Comparison of ENCODE assay signal across 15 cellular contexts in genomic region chr3:101836160-101836559, GRCh38. TPM values are rescaled to one million over a fixed set of nuclear protein-coding genes. Genes with fewer than 3 reads are reported as not detected.
A peak's percentile ranks its signal among the peaks of the same experiment; 100 is the strongest.
DNase-seq lines count a peak whose midpoint lies in the region; TF ChIP-seq lines count a peak whose summit lies in the region.
"Had no signal": no experiment of that assay in that cellular context is flagged by ENCODE, and none has a peak within 500 bp of the region (broad histone marks: within the 10 kb centered on the region; RNA-seq: fewer than 3 reads in every experiment).

No MANE protein-coding gene starts in this region.

- H3K4me2 ChIP-seq in mammary epithelial cell (ENCODE audit: insufficient read depth, low read depth, low read length) (no peak overlapping the region), trophoblast cell (ENCODE audit: low read length) (no peak overlapping the region)

- WGBS in mammary epithelial cell (ENCODE audit: low coverage, missing lambda C conversion rate) = 98% methylated on average over 6 of the region's 6 CpGs
- WGBS in trophoblast cell (ENCODE audit: extremely low coverage, insufficient coverage, insufficient read length) = no CpG with 5 or more reads among the region's 6 CpGs

- H2BK12ac ChIP-seq in trophoblast cell (ENCODE audit: low read length) = no peak overlapping the region

- no peak overlapping the region for H4K8ac ChIP-seq in trophoblast cell (ENCODE audit: low read depth, low read length)

- H2AFZ ChIP-seq in mammary epithelial cell (ENCODE audit: low read depth, low read length) (no peak overlapping the region), trophoblast cell (ENCODE audit: insufficient read depth, low read length, poor library complexity) (no peak overlapping the region)

- H3K9me3 ChIP-seq in mammary epithelial cell (replicated peaks; ENCODE audit: insufficient read depth, low read length) (no peaks in the 10 kb centered on the region), neutrophil (no peaks in the 10 kb centered on the region), trophoblast cell (ENCODE audit: insufficient read depth, low read depth, low read length) (no peaks in the 10 kb centered on the region)
- H3K9me3 ChIP-seq: Peyer's patch had no signal

- no peak overlapping the region for H4K91ac ChIP-seq in trophoblast cell (ENCODE audit: low read depth, low read length)

- no peak overlapping the region for H2BK120ac ChIP-seq in trophoblast cell (ENCODE audit: insufficient read depth, low read length, poor library complexity)

- H3K27me3 Mint-ChIP-seq in MCF 10A (ENCODE audit: insufficient read depth, unreplicated experiment) = no peaks in the 10 kb centered on the region
- H3K27me3 Mint-ChIP-seq: CD8-positive, alpha-beta memory T cell had no signal

- no peaks in the 10 kb centered on the region for H3K36me3 ChIP-seq in mammary epithelial cell (ENCODE audit: insufficient read depth, low read length)
- no peaks in the 10 kb centered on the region for H3K36me3 ChIP-seq in neutrophil
- H3K36me3 ChIP-seq in trophoblast cell (ENCODE audit: control insufficient read depth in 1 of 2, insufficient read depth in 2 of 2, low read length in 2 of 2) = no peaks in the 10 kb centered on the region
- H3K36me3 ChIP-seq: Peyer's patch had no signal

- no peaks in the 10 kb centered on the region for H3K27me3 ChIP-seq in mammary epithelial cell (ENCODE audit: insufficient read depth, low read length)
- H3K27me3 ChIP-seq in neutrophil = no peaks in the 10 kb centered on the region
- no peaks in the 10 kb centered on the region for H3K27me3 ChIP-seq in trophoblast cell (ENCODE audit: insufficient read depth, low read length)
- H3K27me3 ChIP-seq: Peyer's patch had no signal

- no peak overlapping the region for H2BK5ac ChIP-seq in trophoblast cell (ENCODE audit: low read depth, low read length, poor library complexity)

- H3K4me3 Mint-ChIP-seq in MCF 10A (ENCODE audit: unreplicated experiment) = no peak overlapping the region
- H3K4me3 Mint-ChIP-seq: CD8-positive, alpha-beta memory T cell had no signal

- CTCF ChIA-PET in MCF 10A (lab: Yijun Ruan, JAX) (interaction anchor here (0.9 to 1.3 kb wide), 4 partner anchors 13 to 393 kb away, joined by 3 to 6 read pairs (median 4); partner anchors contain the start of gene NFKBIZ), mammary epithelial cell (lab: Charles Lee; ENCODE audit: low non-redundant PET) (interaction anchor here (0.7 kb wide), 1 partner anchor 159 kb away, joined by 6 read pairs; the partner anchor contains the start of gene ZBTB11)

- H3K4ac ChIP-seq in trophoblast cell (ENCODE audit: low read depth, low read length) = no peak overlapping the region

- H3K4me3 ChIP-seq in mammary epithelial cell (replicated peaks in 1 of 3; ENCODE audit: insufficient read depth in 1 of 3, low read depth in 2 of 3, low read length in 3 of 3) (no peak overlapping the region), neutrophil (ENCODE audit: low read depth in 1 of 2, low read length in 1 of 2) (no peak overlapping the region), trophoblast cell (ENCODE audit: low read depth, low read length) (no peak overlapping the region)
- H3K4me3 ChIP-seq: Peyer's patch, SK-N-MC had no signal

- in situ Hi-C loops in mammary epithelial cell (cut with MboI; ENCODE audit: low sequenced_read_pairs in 2 of 2) = no loop called here

- intact Hi-C loops in MCF 10A (cut with micrococcal nuclease) (no loop called here), mammary epithelial cell (cut with micrococcal nuclease) (no loop called here)

- no peaks in the 10 kb centered on the region for H4K20me1 ChIP-seq in mammary epithelial cell (ENCODE audit: insufficient read depth, low read length)

- H3K4me1 Mint-ChIP-seq in MCF 10A (ENCODE audit: insufficient read depth, unreplicated experiment) = peaks cover 18% of the 10 kb centered on the region

- H3K79me2 ChIP-seq in mammary epithelial cell (ENCODE audit: insufficient read depth, low read length) = no peaks in the 10 kb centered on the region
- H3K79me2 ChIP-seq in trophoblast cell (ENCODE audit: control insufficient read depth, insufficient read depth, low read length, poor library complexity) = no peaks in the 10 kb centered on the region

- BruUV-seq in MCF 10A (replicated peaks; lab: Mats Ljungman, UMichigan) = no TSS peak
- no TSS peak for BruUV-seq in mammary epithelial cell (replicated peaks; lab: Mats Ljungman, UMichigan)

- H3K36me3 Mint-ChIP-seq in MCF 10A (ENCODE audit: insufficient read depth, unreplicated experiment) = peaks cover 9% of the 10 kb centered on the region

- H3K9ac ChIP-seq in mammary epithelial cell (ENCODE audit: insufficient read depth, low read length) (no peak overlapping the region), trophoblast cell (ENCODE audit: low read length) (no peak overlapping the region)

- H3K18ac ChIP-seq in trophoblast cell (ENCODE audit: low read length) = no peak overlapping the region

- H3K14ac ChIP-seq in trophoblast cell (ENCODE audit: low read length) = no peak overlapping the region

- DNase-seq in MCF 10A (ENCODE audit: unreplicated experiment) = no peak
- no peak for DNase-seq in mammary epithelial cell
- DNase-seq in DMS53 treated with DMSO at 0.1 percent for 48 hours (lab: John Stamatoyannopoulos, UW; ENCODE audit: unreplicated experiment) = no peak
- no peak for DNase-seq in NCI-H2227 (lab: John Stamatoyannopoulos, UW; ENCODE audit: unreplicated experiment)
- no peak for DNase-seq in trophoblast cell
- no peak for DNase-seq in NCI-H1436 (lab: John Stamatoyannopoulos, UW)
- DNase-seq: 8988T; CD8-positive, alpha-beta memory T cell; H7; NCI-H524; Peyer's patch; Right ventricle myocardium superior had no signal

- no peak overlapping the region for H3K23ac ChIP-seq in trophoblast cell (ENCODE audit: low read length)

- H3K4me1 ChIP-seq in mammary epithelial cell (ENCODE audit: insufficient read depth, low read length) (no peaks in the 10 kb centered on the region), neutrophil (ENCODE audit: control insufficient read depth in 1 of 2, insufficient read depth in 1 of 2, low read depth in 1 of 2, low read length in 1 of 2) (peaks cover 38 to 58% of the 10 kb centered on the region in 2 experiments), trophoblast cell (ENCODE audit: control insufficient read depth in 1 of 2, insufficient read depth in 2 of 2, low read length in 2 of 2) (no peaks in the 10 kb centered on the region)

- POLR2A ChIA-PET in MCF 10A (lab: Yijun Ruan, JAX) = interaction anchor here (1.2 to 3.1 kb wide), 5 partner anchors 9 to 294 kb away, joined by 3 to 21 read pairs (median 4); partner anchors contain the start of genes NFKBIZ and PCNP

- no peaks in the 10 kb centered on the region for H3K9me3 Mint-ChIP-seq in MCF 10A (ENCODE audit: unreplicated experiment)
- H3K9me3 Mint-ChIP-seq: CD8-positive, alpha-beta memory T cell had no signal

- TF ChIP-seq CTCF in MCF 10A (IDR thresholded peaks at IDR 0.05; ENCODE audit: unreplicated experiment) (no peak), mammary epithelial cell (conservative IDR thresholded peaks at IDR 0.05 in 1 of 2, IDR thresholded peaks at IDR 0.05 in 1 of 2; ENCODE audit: extremely low read depth in 1 of 2, insufficient read depth in 1 of 2, low read depth in 1 of 2, low read length in 2 of 2) (no peak), VCaP (conservative IDR thresholded peaks at IDR 0.05) (no peak), neutrophil (IDR thresholded peaks at IDR 0.05) (no peak)

- no peak overlapping the region for H3K27ac ChIP-seq in mammary epithelial cell (ENCODE audit: insufficient read depth, low read depth, low read length)
- H3K27ac ChIP-seq in VCaP = peak overlapping the region; percentile 57
- H3K27ac ChIP-seq in neutrophil = peak overlapping the region; percentile 95
- no peak overlapping the region for H3K27ac ChIP-seq in trophoblast cell (ENCODE audit: low read depth, low read length)
- H3K27ac ChIP-seq: Peyer's patch, SK-N-MC had no signal

- H4K12ac ChIP-seq in trophoblast cell (ENCODE audit: low read depth, low read length) = no peak overlapping the region

- no peaks in the 10 kb centered on the region for H3K79me1 ChIP-seq in trophoblast cell (ENCODE audit: low read length)

- peak overlapping the region; percentile 79 for H3K27ac Mint-ChIP-seq in MCF 10A (ENCODE audit: low read depth, unreplicated experiment)

- dilution Hi-C loops in mammary epithelial cell (cut with HindIII; ENCODE audit: low sequenced_read_pairs) = no loop called here

- no peak overlapping the region for H2AK5ac ChIP-seq in trophoblast cell (ENCODE audit: low read length)

RNA-seq across cellular contexts. Expression of gene NFKBIZ, which starts 13.2 kb away (rescaled TPM):
- 48.9 and 58.8 TPM in 2 replicates for total RNA-seq in MCF 10A (2022)
- 10 to 100 TPM; 27.0 to 85.8 TPM for total RNA-seq in mammary epithelial cell
- 15.3 TPM for polyA plus RNA-seq in mammary epithelial cell
- polyA minus RNA-seq in mammary epithelial cell = 32.8 TPM
- polyA plus RNA-seq in trophoblast cell (2013) = 5.7 and 6.0 TPM in 2 replicates

RNA-seq across cellular contexts. Expression of gene NXPE3, which starts 57.1 kb away (rescaled TPM):
- total RNA-seq in MCF 10A (2022) = 3.9 and 7.2 TPM in 2 replicates
- 10 to 100 TPM; 19.4 to 21.5 TPM for total RNA-seq in mammary epithelial cell
- 22.0 TPM for polyA plus RNA-seq in mammary epithelial cell
- polyA minus RNA-seq in mammary epithelial cell = 39.1 TPM
- 4.8 and 5.1 TPM in 2 replicates for polyA plus RNA-seq in trophoblast cell (2013)

Comparison
In these comparisons a context has a peak if more than half of its experiments do, and no peak if none do; other contexts are left out.
1. H3K27ac ChIP-seq: peak in VCaP (single experiment) and neutrophil (single experiment); none in mammary epithelial cell (single experiment) and trophoblast cell (single experiment).